ENCODE assay signal across 28 cellular contexts in the genomic region with DNA sequence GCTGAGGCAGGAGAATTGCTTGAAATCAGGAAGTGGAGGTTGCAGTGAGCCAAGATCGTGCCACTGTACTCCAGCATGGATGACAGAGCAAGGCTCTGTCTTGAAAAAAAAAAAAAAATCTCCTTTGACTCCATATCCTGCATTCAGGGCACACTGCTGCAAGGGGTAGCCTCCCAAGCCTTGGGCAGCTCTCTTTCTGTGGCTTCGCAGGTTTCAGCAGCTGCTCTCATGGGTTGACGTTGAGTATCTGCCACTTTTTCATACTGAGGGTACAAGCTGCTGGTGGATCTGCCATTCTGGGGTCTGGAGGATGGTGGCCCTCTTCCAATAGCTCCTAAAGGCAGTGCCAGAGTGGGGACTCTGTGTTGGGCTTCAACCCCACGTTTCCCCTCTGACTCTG.
"Had no signal": no experiment of that assay in that cellular context is flagged by ENCODE, and none has a peak within 500 bp of the region (broad histone marks: within the 10 kb centered on the region; RNA-seq: fewer than 3 reads in every experiment).

No MANE protein-coding gene starts in this region.

- H3K27ac Mint-ChIP-seq: naive thymus-derived CD4-positive, alpha-beta T cell; natural killer cell; nephron; neural progenitor cell; stimulated activated effector memory CD8-positive, alpha-beta T cell treated with anti-CD3 and anti-CD28 coated beads, Interleukin-12 subunit alpha, Interleukin-12 subunit beta, amount 100 ng/mL, for 72 hours; stimulated activated naive B cell treated with anti-CD40 and anti-IgM and Interleukin-4, amounts not matched to agents 10 μg/mL and 1 μg/mL and 100 μg/mL, for 72 hours; stimulated activated naive CD8-positive, alpha-beta T cell treated with anti-CD3 and anti-CD28 coated beads, Interleukin-15, Interleukin-2, amounts not matched to agents 100 ng/mL and 50 ng/mL, for 24 hours had no signal

- H3K4me3 ChIP-seq: neural progenitor cell, pancreas, psoas muscle, right lobe of liver, sigmoid colon, stomach, thoracic aorta, thyroid gland, tibial nerve, upper lobe of left lung, vagina had no signal

- H3K4me3 Mint-ChIP-seq: naive thymus-derived CD4-positive, alpha-beta T cell; natural killer cell; nephron; neural progenitor cell; stimulated activated effector memory CD8-positive, alpha-beta T cell treated with anti-CD3 and anti-CD28 coated beads, Interleukin-12 subunit alpha, Interleukin-12 subunit beta, amount 100 ng/mL, for 72 hours; stimulated activated naive B cell treated with anti-CD40 and anti-IgM and Interleukin-4, amounts not matched to agents 10 μg/mL and 1 μg/mL and 100 μg/mL, for 72 hours; stimulated activated naive CD8-positive, alpha-beta T cell treated with anti-CD3 and anti-CD28 coated beads, Interleukin-15, Interleukin-2, amounts not matched to agents 100 ng/mL and 50 ng/mL, for 24 hours had no signal

- ATAC-seq: naive thymus-derived CD4-positive, alpha-beta T cell; natural killer cell; pancreas; psoas muscle; right cardiac atrium; right lobe of liver; stimulated activated effector memory CD8-positive, alpha-beta T cell treated with anti-CD3 and anti-CD28 coated beads, Interleukin-12 subunit alpha, Interleukin-12 subunit beta, amount 100 ng/mL, for 72 hours had no signal

- H3K36me3 ChIP-seq: neural progenitor cell, neutrophil, pancreas, right lobe of liver, sigmoid colon, stomach, thoracic aorta, thyroid gland, tibial nerve, upper lobe of left lung, vagina had no signal

- FAIRE-seq: pancreas, small intestine, urothelium cell line had no signal

- H3K27ac ChIP-seq: neural progenitor cell, neutrophil, pancreas, psoas muscle, right lobe of liver, sigmoid colon, stomach, thoracic aorta, thyroid gland, tibial nerve, upper lobe of left lung, vagina had no signal

- H3K4me2 ChIP-seq: neural progenitor cell had no signal

- H2AFZ ChIP-seq: neural progenitor cell had no signal

- DNase-seq: naive thymus-derived CD4-positive, alpha-beta T cell; natural killer cell; nucleus accumbens; pancreas; psoas muscle; right cardiac atrium; right lobe of liver; sigmoid colon; small intestine; stimulated activated CD4-positive, alpha-beta T cell treated with anti-CD3 and anti-CD28 coated beads, Interleukin-15, amount 100 ng/mL, for 24 hours; stimulated activated CD4-positive, alpha-beta T cell treated with anti-CD3 and anti-CD28 coated beads, Interleukin-2, amount 100 ng/mL, for 24 hours; stimulated activated CD4-positive, alpha-beta T cell treated with anti-CD3 and anti-CD28 coated beads, Interleukin-2, amount 100 ng/mL, for 48 hours; stimulated activated CD4-positive, alpha-beta T cell treated with anti-CD3 and anti-CD28 coated beads, Interleukin-4, amount 100 ng/mL, for 24 hours; stimulated activated naive B cell treated with anti-CD40 and anti-IgM and Interleukin-4, amounts not matched to agents 10 μg/mL and 1 μg/mL and 100 μg/mL, for 72 hours; stimulated activated naive CD4-positive, alpha-beta T cell treated with Interleukin-2 at 50 U/mL for 16 hours; stomach; thyroid gland; trophoblast cell; upper lobe of left lung had no signal

- H3K9me3 ChIP-seq: neutrophil, pancreas, psoas muscle, right lobe of liver, sigmoid colon, thoracic aorta, thyroid gland, vagina had no signal

- H3K27me3 ChIP-seq: neural progenitor cell, neutrophil, pancreas, right lobe of liver, sigmoid colon, stomach, thyroid gland, tibial nerve, upper lobe of left lung, vagina had no signal

- H3K4me1 ChIP-seq: neural progenitor cell, pancreas, psoas muscle, right lobe of liver, sigmoid colon, stomach, thyroid gland, tibial nerve, upper lobe of left lung, vagina had no signal

- H3K27me3 Mint-ChIP-seq: naive thymus-derived CD4-positive, alpha-beta T cell; stimulated activated naive B cell treated with anti-CD40 and anti-IgM and Interleukin-4, amounts not matched to agents 10 μg/mL and 1 μg/mL and 100 μg/mL, for 72 hours; stimulated activated naive CD8-positive, alpha-beta T cell treated with anti-CD3 and anti-CD28 coated beads, Interleukin-15, Interleukin-2, amounts not matched to agents 100 ng/mL and 50 ng/mL, for 24 hours had no signal

- H3K9ac ChIP-seq: neural progenitor cell had no signal

- H3K4me1 Mint-ChIP-seq: naive thymus-derived CD4-positive, alpha-beta T cell; natural killer cell; nephron; neural progenitor cell; stimulated activated effector memory CD8-positive, alpha-beta T cell treated with anti-CD3 and anti-CD28 coated beads, Interleukin-12 subunit alpha, Interleukin-12 subunit beta, amount 100 ng/mL, for 72 hours; stimulated activated naive B cell treated with anti-CD40 and anti-IgM and Interleukin-4, amounts not matched to agents 10 μg/mL and 1 μg/mL and 100 μg/mL, for 72 hours had no signal
